In genomic region chr20:50395258-50395729, GRCh38 we compare ENCODE assay signal across 11 cellular contexts.
DNase-seq lines count a peak whose midpoint lies in the region; ATAC-seq and TF ChIP-seq lines count a peak whose summit lies in the region.
"Had no signal": no experiment of that assay in that cellular context is flagged by ENCODE, and none has a peak within 500 bp of the region (broad histone marks: within the 10 kb centered on the region; RNA-seq: fewer than 3 reads in every experiment).

No MANE protein-coding gene starts in this region.

- DNase-seq in AG20443 (ENCODE audit: low spot score) (peak; percentile 46), amniotic epithelial cell (ENCODE audit: low read depth) (peak; percentile 70), left cardiac atrium (peak; percentile 87), NOMO-1 treated with DMSO at 0.1 percent for 48 hours (lab: John Stamatoyannopoulos, UW; ENCODE audit: unreplicated experiment) (no peak)
- no peak for DNase-seq in activated naive CD4-positive, alpha-beta T cell (lab: John Stamatoyannopoulos, UW)
- DNase-seq: activated CD4-positive, CD25-positive, alpha-beta regulatory T cell treated with anti-CD3 and anti-CD28 coated beads, Interleukin-2, amount 50 U/mL, for 72 hours; activated naive CD4-positive, alpha-beta T cell treated with anti-CD3 and anti-CD28 coated beads for 36 hours; stimulated activated CD8-positive, alpha-beta memory T cell treated with anti-CD3 and anti-CD28 coated beads, Interleukin-4, amount 100 ng/mL, for 48 hours had no signal

- no peaks in the 10 kb centered on the region for H3K9me3 ChIP-seq in parathyroid adenoma (ENCODE audit: control insufficient read depth, low read length)

- intact Hi-C loops in left cardiac atrium (cut with DNase I), result loop anchor here (5.0 to 10.0 kb wide), 3 partner anchors 60 to 203 kb away; partner anchors contain the start of gene CEBPB (in 1 of the 2)

- no peak overlapping the region for H3K9ac ChIP-seq in parathyroid adenoma

- no peaks in the 10 kb centered on the region for H3K27me3 ChIP-seq in parathyroid adenoma (ENCODE audit: control insufficient read depth, insufficient read depth, low read length)

- H3K79me2 ChIP-seq in parathyroid adenoma, result no peaks in the 10 kb centered on the region

- ATAC-seq in left cardiac atrium, result peak; percentile 69 to 85
- no peak for ATAC-seq in GM18511 (IDR thresholded peaks at IDR 0.05; ENCODE audit: unreplicated experiment)
- ATAC-seq in GM21717 (IDR thresholded peaks at IDR 0.05; ENCODE audit: unreplicated experiment), result no peak

- no peak overlapping the region for H3K4me2 ChIP-seq in parathyroid adenoma (ENCODE audit: low read length)

- H3K36me3 ChIP-seq in parathyroid adenoma (ENCODE audit: control insufficient read depth, insufficient read depth, low read length), result no peaks in the 10 kb centered on the region

- peak overlapping the region; percentile 11 for H3K27ac ChIP-seq in parathyroid adenoma

- TF ChIP-seq CTCF in parathyroid adenoma (IDR thresholded peaks at IDR 0.05), result no peak

- no peak overlapping the region for H3K4me3 ChIP-seq in parathyroid adenoma (ENCODE audit: low read depth, low read length)

- H2AFZ ChIP-seq in parathyroid adenoma, result no peak overlapping the region

- H3K4me1 ChIP-seq in parathyroid adenoma, result no peaks in the 10 kb centered on the region

Comparison
In these comparisons a context has a peak if more than half of its experiments do, and no peak if none do; other contexts are left out.
1. DNase-seq: peak in AG20443 (single experiment), amniotic epithelial cell (single experiment) and left cardiac atrium (single experiment); none in activated naive CD4-positive, alpha-beta T cell (0 of 4) and NOMO-1 treated with DMSO at 0.1 percent for 48 hours (single experiment).
2. ATAC-seq: peak in left cardiac atrium (2 of 2); none in GM18511 (single experiment) and GM21717 (single experiment).